In the genomic region with DNA sequence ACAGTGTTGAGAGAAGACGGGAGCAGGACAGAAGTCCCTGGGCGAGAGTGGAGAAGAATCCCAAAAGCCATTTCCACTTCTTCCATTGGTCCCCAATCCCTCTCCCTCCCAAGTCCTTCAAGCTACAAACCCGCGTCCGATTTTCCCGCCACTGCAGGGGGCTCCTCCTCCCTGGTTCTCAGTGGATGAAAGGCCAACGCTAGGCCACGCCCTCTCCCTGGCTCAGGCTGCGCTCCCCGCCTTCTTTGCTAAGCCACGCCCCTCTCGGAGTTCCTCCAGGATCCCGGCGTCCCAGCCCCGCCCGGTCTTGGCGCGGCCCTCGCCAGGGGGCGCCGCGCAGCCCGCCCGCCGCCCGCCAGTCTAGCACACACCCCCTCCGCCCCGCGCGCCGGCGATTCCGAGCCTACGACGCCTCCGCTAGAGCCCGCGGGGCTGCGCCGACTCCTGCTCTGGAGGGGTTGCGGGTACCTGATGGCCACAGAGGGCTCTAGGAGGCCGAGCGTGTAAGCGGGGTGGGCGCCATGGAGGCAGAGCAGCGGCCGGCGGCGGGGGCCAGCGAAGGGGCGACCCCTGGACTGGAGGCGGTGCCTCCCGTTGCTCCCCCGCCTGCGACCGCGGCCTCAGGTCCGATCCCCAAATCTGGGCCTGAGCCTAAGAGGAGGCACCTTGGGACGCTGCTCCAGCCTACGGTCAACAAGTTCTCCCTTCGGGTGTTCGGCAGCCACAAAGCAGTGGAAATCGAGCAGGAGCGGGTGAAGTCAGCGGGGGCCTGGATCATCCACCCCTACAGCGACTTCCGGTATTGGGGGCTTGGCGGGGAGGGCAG, we compare ENCODE assay signal across 1 cellular context.
TF ChIP-seq lines count a peak whose summit lies in the region.

Gene HCN3 (plus strand): TSS at position 394 of the 826 bp plus-strand sequence. CDS start 128 bp downstream, at position 522.

TF ChIP-seq in HepG2, 621 proteins besides CTCF, POLR2A, EP300 and RAD21 (continued from another document and continues in another):
- no peak for TF ChIP-seq ARID3A (IDR thresholded peaks at IDR 0.05; ENCODE audit: low read depth, low read length)
- peak; percentile 75; the same call in 1 of the 2 replicates for TF ChIP-seq MTERF4 (CRISPR knock-in tag; IDR thresholded peaks at IDR 0.05)
- TF ChIP-seq ZNF414 (CRISPR knock-in tag; IDR thresholded peaks at IDR 0.05) = peak; percentile 44; the same call in 1 of the 2 replicates
- TF ChIP-seq HMGA1 (CRISPR knock-in tag; conservative IDR thresholded peaks at IDR 0.05) = no peak
- TF ChIP-seq DMTF1 (CRISPR knock-in tag; IDR thresholded peaks at IDR 0.05) = no peak
- no peak for TF ChIP-seq THYN1 (CRISPR knock-in tag; IDR thresholded peaks at IDR 0.05; ENCODE audit: borderline replicate concordance, low read depth)
- TF ChIP-seq ATF7 (IDR thresholded peaks at IDR 0.05) = no peak
- no peak for TF ChIP-seq ATF7 (CRISPR knock-in tag; IDR thresholded peaks at IDR 0.05)
- TF ChIP-seq TFDP1 (CRISPR knock-in tag; IDR thresholded peaks at IDR 0.05; ENCODE audit: borderline replicate concordance) = peak; percentile 97
- TF ChIP-seq JUN (CRISPR knock-in tag; IDR thresholded peaks at IDR 0.05) = no peak
- peak; percentile 49; the same call in 1 of the 2 replicates for TF ChIP-seq ELF3 (CRISPR knock-in tag; IDR thresholded peaks at IDR 0.05)
- TF ChIP-seq GABPA (IDR thresholded peaks at IDR 0.05; ENCODE audit: low read depth, low read length) = no peak
- TF ChIP-seq GABPA (CRISPR knock-in tag; IDR thresholded peaks at IDR 0.05; ENCODE audit: low read depth) = peak; percentile 31
- TF ChIP-seq SOX6 (IDR thresholded peaks at IDR 0.05) = no peak
- TF ChIP-seq SOX6 (CRISPR knock-in tag; IDR thresholded peaks at IDR 0.05) = 0 out of 2 replicates have a peak, but pooled peaks have one; percentile 42
- TF ChIP-seq MYNN (CRISPR knock-in tag; IDR thresholded peaks at IDR 0.05; ENCODE audit: low read depth) = no peak
- 0 out of 2 replicates have a peak, but pooled peaks have one; percentile 2 for TF ChIP-seq HNF4A (CRISPR knock-in tag; IDR thresholded peaks at IDR 0.05)
- TF ChIP-seq ZBTB37 (CRISPR knock-in tag; IDR thresholded peaks at IDR 0.05) = no peak
- TF ChIP-seq, protein P1, sequence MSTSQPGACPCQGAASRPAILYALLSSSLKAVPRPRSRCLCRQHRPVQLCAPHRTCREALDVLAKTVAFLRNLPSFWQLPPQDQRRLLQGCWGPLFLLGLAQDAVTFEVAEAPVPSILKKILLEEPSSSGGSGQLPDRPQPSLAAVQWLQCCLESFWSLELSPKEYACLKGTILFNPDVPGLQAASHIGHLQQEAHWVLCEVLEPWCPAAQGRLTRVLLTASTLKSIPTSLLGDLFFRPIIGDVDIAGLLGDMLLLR (CRISPR knock-in tag; IDR thresholded peaks at IDR 0.05) = 0 out of 2 replicates have a peak, but pooled peaks have one; percentile 22
- TF ChIP-seq, protein P2, sequence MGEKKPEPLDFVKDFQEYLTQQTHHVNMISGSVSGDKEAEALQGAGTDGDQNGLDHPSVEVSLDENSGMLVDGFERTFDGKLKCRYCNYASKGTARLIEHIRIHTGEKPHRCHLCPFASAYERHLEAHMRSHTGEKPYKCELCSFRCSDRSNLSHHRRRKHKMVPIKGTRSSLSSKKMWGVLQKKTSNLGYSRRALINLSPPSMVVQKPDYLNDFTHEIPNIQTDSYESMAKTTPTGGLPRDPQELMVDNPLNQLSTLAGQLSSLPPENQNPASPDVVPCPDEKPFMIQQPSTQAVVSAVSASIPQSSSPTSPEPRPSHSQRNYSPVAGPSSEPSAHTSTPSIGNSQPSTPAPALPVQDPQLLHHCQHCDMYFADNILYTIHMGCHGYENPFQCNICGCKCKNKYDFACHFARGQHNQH (CRISPR knock-in tag; IDR thresholded peaks at IDR 0.05) = 0 out of 2 replicates have a peak, but pooled peaks have one; percentile 17
- TF ChIP-seq, protein P3, sequence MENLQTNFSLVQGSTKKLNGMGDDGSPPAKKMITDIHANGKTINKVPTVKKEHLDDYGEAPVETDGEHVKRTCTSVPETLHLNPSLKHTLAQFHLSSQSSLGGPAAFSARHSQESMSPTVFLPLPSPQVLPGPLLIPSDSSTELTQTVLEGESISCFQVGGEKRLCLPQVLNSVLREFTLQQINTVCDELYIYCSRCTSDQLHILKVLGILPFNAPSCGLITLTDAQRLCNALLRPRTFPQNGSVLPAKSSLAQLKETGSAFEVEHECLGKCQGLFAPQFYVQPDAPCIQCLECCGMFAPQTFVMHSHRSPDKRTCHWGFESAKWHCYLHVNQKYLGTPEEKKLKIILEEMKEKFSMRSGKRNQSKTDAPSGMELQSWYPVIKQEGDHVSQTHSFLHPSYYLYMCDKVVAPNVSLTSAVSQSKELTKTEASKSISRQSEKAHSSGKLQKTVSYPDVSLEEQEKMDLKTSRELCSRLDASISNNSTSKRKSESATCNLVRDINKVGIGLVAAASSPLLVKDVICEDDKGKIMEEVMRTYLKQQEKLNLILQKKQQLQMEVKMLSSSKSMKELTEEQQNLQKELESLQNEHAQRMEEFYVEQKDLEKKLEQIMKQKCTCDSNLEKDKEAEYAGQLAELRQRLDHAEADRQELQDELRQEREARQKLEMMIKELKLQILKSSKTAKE (CRISPR knock-in tag; IDR thresholded peaks at IDR 0.05; ENCODE audit: borderline replicate concordance) = no peak
- TF ChIP-seq ARNT (IDR thresholded peaks at IDR 0.05) = no peak
- TF ChIP-seq ZNF816 (CRISPR knock-in tag; IDR thresholded peaks at IDR 0.05; ENCODE audit: borderline replicate concordance) = peak; percentile 36; the same call in 1 of the 2 replicates
- TF ChIP-seq CCDC6 (CRISPR knock-in tag; IDR thresholded peaks at IDR 0.05) = peak; percentile 89
- TF ChIP-seq ZNF577 (CRISPR knock-in tag; IDR thresholded peaks at IDR 0.05; ENCODE audit: borderline replicate concordance, low read depth) = no peak
- peak; percentile 43; the same call in 1 of the 2 replicates for TF ChIP-seq ZMYM3 (CRISPR knock-in tag; IDR thresholded peaks at IDR 0.05)
- TF ChIP-seq ZNF790 (CRISPR knock-in tag; IDR thresholded peaks at IDR 0.05; ENCODE audit: borderline replicate concordance) = peak; percentile 67; the same call in 1 of the 2 replicates
- no peak for TF ChIP-seq CENPX (CRISPR knock-in tag; IDR thresholded peaks at IDR 0.05)
- TF ChIP-seq NFKBIZ (CRISPR knock-in tag; IDR thresholded peaks at IDR 0.05) = no peak
- no peak for TF ChIP-seq IKZF1 (IDR thresholded peaks at IDR 0.05)
- 0 out of 2 replicates have a peak, but pooled peaks have one; percentile 61 for TF ChIP-seq RELA (CRISPR knock-in tag; IDR thresholded peaks at IDR 0.05)
- 0 out of 2 replicates have a peak, but pooled peaks have one; percentile 23 for TF ChIP-seq TFE3 (CRISPR knock-in tag; IDR thresholded peaks at IDR 0.05)
- no peak for TF ChIP-seq EZH2 (conservative IDR thresholded peaks at IDR 0.05; ENCODE audit: low read depth, low read length)
- TF ChIP-seq KAT2B (IDR thresholded peaks at IDR 0.05; ENCODE audit: borderline replicate concordance, low read depth, low read length) = no peak
- TF ChIP-seq XRCC5 (optimal IDR thresholded peaks at IDR 0.05; ENCODE audit: low read length) = no peak
- TF ChIP-seq ZFP91 (CRISPR knock-in tag; IDR thresholded peaks at IDR 0.05; ENCODE audit: borderline replicate concordance) = 0 out of 2 replicates have a peak, but pooled peaks have one; percentile 19
- TF ChIP-seq ZUFSP (CRISPR knock-in tag; IDR thresholded peaks at IDR 0.05; ENCODE audit: borderline replicate concordance) = no peak
- no peak; the same call in 1 of the 2 replicates for TF ChIP-seq GZF1 (CRISPR knock-in tag; IDR thresholded peaks at IDR 0.05)
